ENCODE assay signal across 10 cellular contexts in the genomic region with DNA sequence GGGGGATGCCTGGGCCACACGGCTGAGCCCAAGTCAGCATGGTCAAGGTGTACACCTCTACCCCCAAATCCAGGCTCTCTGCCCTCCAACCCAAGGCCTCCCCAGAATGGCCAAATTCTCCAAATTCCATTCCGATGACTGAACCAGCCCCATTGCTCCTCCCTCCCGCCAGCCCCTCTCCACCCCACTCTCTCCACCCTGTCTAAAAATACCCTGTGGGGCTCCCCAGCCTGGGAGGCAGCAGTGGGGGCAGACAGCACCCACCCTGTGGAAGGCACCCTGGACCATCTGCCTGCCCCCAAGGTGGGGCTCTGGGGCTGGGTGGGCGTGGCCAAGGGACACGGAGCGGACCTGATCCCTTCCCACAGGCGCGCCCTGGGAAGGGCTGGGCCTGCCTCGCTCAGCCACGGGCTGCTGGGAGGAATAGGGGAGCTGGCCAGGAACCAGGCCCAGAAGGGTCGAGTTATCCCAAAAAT. TPM values are rescaled to one million over a fixed set of nuclear protein-coding genes. Genes with fewer than 3 reads are reported as not detected.
A peak's percentile ranks its signal among the peaks of the same experiment; 100 is the strongest.
DNase-seq lines count a peak whose midpoint lies in the region; ATAC-seq and TF ChIP-seq lines count a peak whose summit lies in the region.
"Had no signal": no experiment of that assay in that cellular context is flagged by ENCODE, and none has a peak within 500 bp of the region (broad histone marks: within the 10 kb centered on the region; RNA-seq: fewer than 3 reads in every experiment).

No MANE protein-coding gene starts in this region.

- POLR2A ChIA-PET in CD4-positive, alpha-beta memory T cell (lab: Charles Lee; ENCODE audit: partially characterized antibody): interaction anchor here (1.1 kb wide), 1 partner anchor 20 kb away, joined by 3 read pairs; no protein-coding TSS in a partner anchor

- H3K9me3 ChIP-seq in MG63 (no peaks in the 10 kb centered on the region), esophagus muscularis mucosa (no peaks in the 10 kb centered on the region), muscle layer of colon (ENCODE audit: low read length) (no peaks in the 10 kb centered on the region)
- H3K9me3 ChIP-seq in CD4-positive, alpha-beta memory T cell (ENCODE audit: control insufficient read depth in 1 of 2, low read length in 2 of 2): no peaks in the 10 kb centered on the region
- H3K9me3 ChIP-seq: BE2C had no signal

- H3K9me3 Mint-ChIP-seq in CD4-positive, alpha-beta memory T cell: no peaks in the 10 kb centered on the region

- peak; percentile 86 for DNase-seq in 8988T
- peak; percentile 41 for DNase-seq in MG63
- no peak for DNase-seq in esophagus muscularis mucosa (ENCODE audit: extremely low spot score)
- DNase-seq in medulla oblongata (ENCODE audit: extremely low spot score): no peak
- no peak for DNase-seq in NOMO-1 treated with dmso at 0.1 percent for 144 hours (lab: John Stamatoyannopoulos, UW; ENCODE audit: unreplicated experiment)
- no peak for DNase-seq in CD4-positive, alpha-beta memory T cell
- DNase-seq: BE2C; stimulated activated CD4-positive, alpha-beta T cell treated with anti-CD3 and anti-CD28 coated beads, Interleukin-1b, Interleukin-23, amount 100 ng/mL, for 48 hours had no signal

- H3K4me3 Mint-ChIP-seq in CD4-positive, alpha-beta memory T cell: no peak overlapping the region

- H3K27me3 ChIP-seq in MG63: no peaks in the 10 kb centered on the region
- no peaks in the 10 kb centered on the region for H3K27me3 ChIP-seq in esophagus muscularis mucosa
- no peaks in the 10 kb centered on the region for H3K27me3 ChIP-seq in muscle layer of colon (ENCODE audit: control insufficient read depth in 1 of 2, insufficient read depth in 2 of 2, low read length in 2 of 2)
- no peaks in the 10 kb centered on the region for H3K27me3 ChIP-seq in CD4-positive, alpha-beta memory T cell (ENCODE audit: insufficient read depth, low read length)
- H3K27me3 ChIP-seq: BE2C had no signal

- H3K27ac ChIP-seq in esophagus muscularis mucosa (replicated peaks in 1 of 4): peak overlapping the region; percentile 97 to 100 (median 99)
- H3K27ac ChIP-seq in muscle layer of colon (ENCODE audit: low read depth, low read length): peak overlapping the region; percentile 97
- H3K27ac ChIP-seq in CD4-positive, alpha-beta memory T cell (ENCODE audit: low read depth, low read length): no peak overlapping the region

- H3K27me3 Mint-ChIP-seq in CD4-positive, alpha-beta memory T cell: no peaks in the 10 kb centered on the region

- H3K4me1 Mint-ChIP-seq in CD4-positive, alpha-beta memory T cell: peaks cover 0 to 7% (median under 1%) of the 10 kb centered on the region in 4 donors

- no peak for TF ChIP-seq EP300 in esophagus muscularis mucosa (IDR thresholded peaks at IDR 0.05)

- peaks cover 51 to 96% (median 88%) of the 10 kb centered on the region in 4 donors for H3K4me1 ChIP-seq in esophagus muscularis mucosa
- peaks cover 64% of the 10 kb centered on the region for H3K4me1 ChIP-seq in muscle layer of colon (ENCODE audit: insufficient read depth, low read length)
- no peaks in the 10 kb centered on the region for H3K4me1 ChIP-seq in CD4-positive, alpha-beta memory T cell (ENCODE audit: insufficient read depth, low read length)

- TF ChIP-seq CTCF in esophagus muscularis mucosa (IDR thresholded peaks at IDR 0.05): no peak

- H3K36me3 ChIP-seq in MG63: peaks cover 4% of the 10 kb centered on the region
- peaks cover 0 to 40% (median 27%) of the 10 kb centered on the region in 4 donors for H3K36me3 ChIP-seq in esophagus muscularis mucosa
- H3K36me3 ChIP-seq in muscle layer of colon (ENCODE audit: insufficient read depth, low read length): peaks cover 37% of the 10 kb centered on the region
- no peaks in the 10 kb centered on the region for H3K36me3 ChIP-seq in CD4-positive, alpha-beta memory T cell (ENCODE audit: insufficient read depth, low read length)
- H3K36me3 ChIP-seq: BE2C had no signal

- CTCF ChIA-PET in CD4-positive, alpha-beta memory T cell (lab: Charles Lee; ENCODE audit: partially characterized antibody): no interaction called here

- peak overlapping the region; percentile 73 for H3K9ac ChIP-seq in muscle layer of colon (ENCODE audit: low read length)

- TF ChIP-seq POLR2A in esophagus muscularis mucosa (IDR thresholded peaks at IDR 0.05; ENCODE audit: low read depth): no peak

- no peaks in the 10 kb centered on the region for H3K36me3 Mint-ChIP-seq in CD4-positive, alpha-beta memory T cell

- H3K4me3 ChIP-seq in MG63 (no peak overlapping the region), esophagus muscularis mucosa (peak overlapping the region; percentile 32 to 38 (median 35)), muscle layer of colon (ENCODE audit: low read depth in 1 of 2, low read length in 2 of 2) (peak overlapping the region in 1 of 2 donors; percentile 51)
- no peak overlapping the region for H3K4me3 ChIP-seq in CD4-positive, alpha-beta memory T cell (ENCODE audit: low read length in 2 of 2)

- ATAC-seq in HG02610 (IDR thresholded peaks at IDR 0.05; ENCODE audit: unreplicated experiment): no peak

- H3K27ac Mint-ChIP-seq in CD4-positive, alpha-beta memory T cell: no peak overlapping the region

- intact Hi-C loops in esophagus muscularis mucosa (cut with DNase I): no loop called here
- intact Hi-C loops in CD4-positive, alpha-beta memory T cell (cut with micrococcal nuclease): no loop called here

- WGBS in esophagus muscularis mucosa: 53% methylated on average over 11 of the region's 11 CpGs

RNA-seq across cellular contexts. Expression of a gene that starts 11.4 kb away (rescaled TPM):
- total RNA-seq in MG63 (2014; rRNA removed; shearing (Covaris generic); ENCODE audit: low replicate concordance): 7.5 and 9.2 TPM in 2 replicates
- total RNA-seq in esophagus muscularis mucosa: 100 to 1,000 TPM in 1 of 4 donors, 10 to 100 TPM in 3; 71.4 to 123 (median 78.5) TPM
- under 1 TPM in 1 of 2 experiments, not detected in 1; 0.20 TPM for total RNA-seq in CD4-positive, alpha-beta memory T cell
- under 1 TPM in 1 of 2 donors, not detected in 1; 0.08 TPM for polyA plus RNA-seq in CD4-positive, alpha-beta memory T cell

RNA-seq across cellular contexts. Expression of a gene that starts 17.2 kb away (rescaled TPM):
- total RNA-seq in MG63 (2014; rRNA removed; shearing (Covaris generic); ENCODE audit: low replicate concordance): 1,962 and 2,782 TPM in 2 replicates
- total RNA-seq in esophagus muscularis mucosa: 1,000 to 10,000 TPM; 1,484 to 1,840 (median 1,566) TPM
- total RNA-seq in CD4-positive, alpha-beta memory T cell: 1,000 to 10,000 TPM; 1,978 to 2,070 TPM
- 1,000 to 10,000 TPM in 1 of 2 donors, 100 to 1,000 TPM in 1; 844 to 1,085 TPM for polyA plus RNA-seq in CD4-positive, alpha-beta memory T cell

RNA-seq across cellular contexts. Expression of a gene that starts 27.3 kb away (rescaled TPM):
- total RNA-seq in MG63 (2014; rRNA removed; shearing (Covaris generic); ENCODE audit: low replicate concordance): not detected in 2 replicates
- total RNA-seq in esophagus muscularis mucosa: 1 to 10 TPM in 1 of 4 donors, not detected in 3; 1.2 TPM
- total RNA-seq in CD4-positive, alpha-beta memory T cell: not detected
- polyA plus RNA-seq in CD4-positive, alpha-beta memory T cell: not detected

RNA-seq across cellular contexts. Expression of a gene that starts 33.3 kb away (rescaled TPM):
- 20.1 and 28.0 TPM in 2 replicates for total RNA-seq in MG63 (2014; rRNA removed; shearing (Covaris generic); ENCODE audit: low replicate concordance)
- total RNA-seq in esophagus muscularis mucosa: 1 to 10 TPM; 1.7 to 6.3 (median 5.0) TPM
- total RNA-seq in CD4-positive, alpha-beta memory T cell: 1 to 10 TPM; 8.9 to 9.0 TPM
- polyA plus RNA-seq in CD4-positive, alpha-beta memory T cell: 1 to 10 TPM; 5.4 to 7.0 TPM

Comparison
In these comparisons a context has a peak if more than half of its experiments do, and no peak if none do; other contexts are left out.
1. DNase-seq: peak in 8988T (single experiment) and MG63 (single experiment); none in esophagus muscularis mucosa (single experiment), medulla oblongata (single experiment), NOMO-1 treated with dmso at 0.1 percent for 144 hours (single experiment) and CD4-positive, alpha-beta memory T cell (0 of 5).
2. H3K4me3 ChIP-seq: peak in esophagus muscularis mucosa (4 of 4); none in MG63 (single experiment) and CD4-positive, alpha-beta memory T cell (0 of 2).